In the genomic region with DNA sequence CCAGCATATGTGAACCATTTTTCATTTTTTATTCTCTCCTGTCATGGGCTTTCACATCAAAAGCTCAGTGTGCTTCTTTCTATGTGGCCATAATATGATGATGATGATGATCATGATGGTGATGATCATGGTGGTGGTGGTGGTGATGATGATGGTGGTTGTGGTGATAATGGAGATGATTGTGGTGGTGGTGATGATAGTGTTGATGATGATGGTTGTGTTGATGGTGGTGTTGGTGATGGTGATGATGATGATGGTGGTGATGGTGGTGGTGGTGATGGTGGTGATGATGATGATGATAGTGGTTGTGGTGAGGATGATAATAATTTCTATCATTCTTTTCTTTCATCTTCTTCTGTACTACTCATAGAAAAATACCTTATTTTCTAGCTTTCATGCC, we compare ENCODE assay signal across 35 cellular contexts.
DNase-seq lines count a peak whose midpoint lies in the region; ATAC-seq, FAIRE-seq and TF ChIP-seq lines count a peak whose summit lies in the region.
"Had no signal": no experiment of that assay in that cellular context is flagged by ENCODE, and none has a peak within 500 bp of the region (broad histone marks: within the 10 kb centered on the region; RNA-seq: fewer than 3 reads in every experiment).

No MANE protein-coding gene starts in this region.

- H3K4me1 ChIP-seq in HepG2 (ENCODE audit: insufficient read depth, low read length) (no peaks in the 10 kb centered on the region), right lobe of liver (no peaks in the 10 kb centered on the region), HEK293 (ENCODE audit: control insufficient read depth, insufficient read depth, low read length) (no peaks in the 10 kb centered on the region)
- H3K4me1 ChIP-seq: A549; BE2C; BLaER1; BLaER1 treated with 17β-estradiol and CSF1 and Interleukin-3, amounts not matched to agents 10 nM and 100 nM; Caco-2 had no signal

- POLR2A ChIA-PET in HepG2 (lab: Yijun Ruan, JAX) (no interaction called here), HEK293 (lab: Yijun Ruan, JAX) (no interaction called here)

- no peaks in the 10 kb centered on the region for H3K79me2 ChIP-seq in HepG2 (ENCODE audit: insufficient read depth, low read length)

- ATAC-seq in HepG2 (no peak), right lobe of liver (no peak), HG03045 (IDR thresholded peaks at IDR 0.05; ENCODE audit: unreplicated experiment) (no peak)
- ATAC-seq: A549; CD8-positive, alpha-beta T cell had no signal

- BruUV-seq in HepG2 (replicated peaks; lab: Mats Ljungman, UMichigan): no TSS peak

- FAIRE-seq in HepG2 (lab: Jason Lieb, UNC) (no peak), HTR-8/SVneo (lab: Jason Lieb, UNC) (peak; percentile 69), urothelium cell line (lab: Jason Lieb, UNC) (peak; percentile 99)
- FAIRE-seq: A204.1, A549, D721Med had no signal

- TF ChIP-seq POLR2A in HepG2 (IDR thresholded peaks at IDR 0.05; ENCODE audit: insufficient read depth in 1 of 2, low read depth in 2 of 2, low read length in 2 of 2) (no peak), right lobe of liver (IDR thresholded peaks at IDR 0.05) (no peak)

- H3K36me3 ChIP-seq in HepG2 (replicated peaks in 1 of 2; ENCODE audit: control insufficient read depth in 1 of 2, insufficient read depth in 2 of 2, low read length in 2 of 2) (no peaks in the 10 kb centered on the region), right lobe of liver (no peaks in the 10 kb centered on the region), HEK293 (ENCODE audit: control insufficient read depth in 2 of 2, insufficient read depth in 1 of 2, low read length in 2 of 2) (no peaks in the 10 kb centered on the region)
- H3K36me3 ChIP-seq: BE2C; BLaER1; BLaER1 treated with 17β-estradiol and CSF1 and Interleukin-3, amounts not matched to agents 10 nM and 100 nM had no signal

- H4K20me1 ChIP-seq in HepG2 (ENCODE audit: insufficient read depth, low read length): no peaks in the 10 kb centered on the region
- H4K20me1 ChIP-seq: BLaER1; BLaER1 treated with 17β-estradiol and CSF1 and Interleukin-3, amounts not matched to agents 10 nM and 100 nM had no signal

- H3K27me3 ChIP-seq in HepG2 (ENCODE audit: control insufficient read depth in 1 of 2, insufficient read depth in 2 of 2, low read length in 2 of 2) (no peaks in the 10 kb centered on the region), right lobe of liver (no peaks in the 10 kb centered on the region)
- H3K27me3 ChIP-seq: BE2C; BLaER1; BLaER1 treated with 17β-estradiol and CSF1 and Interleukin-3, amounts not matched to agents 10 nM and 100 nM had no signal

- TF ChIP-seq EP300 in HepG2 (IDR thresholded peaks at IDR 0.05; ENCODE audit: low read depth in 2 of 2, low read length in 2 of 2) (no peak), HepG2 (CRISPR knock-in tag; IDR thresholded peaks at IDR 0.05; ENCODE audit: borderline replicate concordance) (no peak)

- TF ChIP-seq RAD21 in HepG2 (CRISPR knock-in tag; IDR thresholded peaks at IDR 0.05): no peak

- in situ Hi-C loops in HepG2 (cut with HindIII; ENCODE audit: extremely low pct_ligation_motif_present, low pct_unique_long_range_greater_than_20kb): no loop called here

- H3K4me2 ChIP-seq in HepG2 (ENCODE audit: low read depth, low read length): no peak overlapping the region
- H3K4me2 ChIP-seq: A549; BLaER1; BLaER1 treated with 17β-estradiol and CSF1 and Interleukin-3, amounts not matched to agents 10 nM and 100 nM had no signal

- H3K27ac ChIP-seq in HepG2 (ENCODE audit: extremely low read length, insufficient read depth, low read length) (no peak overlapping the region), right lobe of liver (no peak overlapping the region), HEK293 (ENCODE audit: extremely low read depth, low read depth, low read length) (no peak overlapping the region)
- H3K27ac ChIP-seq: 22Rv1; A549; BLaER1; BLaER1 treated with 17β-estradiol and CSF1 and Interleukin-3, amounts not matched to agents 10 nM and 100 nM; C4-2B had no signal

- CTCF ChIA-PET in HepG2 (lab: Yijun Ruan, JAX; ENCODE audit: low intra/inter-chr PET ratio, low total read pairs) (no interaction called here), HEK293 (lab: Yijun Ruan, JAX) (no interaction called here)

- no peak overlapping the region for H2AFZ ChIP-seq in HepG2 (ENCODE audit: low read length)

- no peak for DNase-seq in HepG2 (ENCODE audit: low spot score)
- DNase-seq in right lobe of liver: no peak
- no peak for DNase-seq in HTR-8/SVneo (ENCODE audit: insufficient read length, low spot score)
- DNase-seq in urothelium cell line (ENCODE audit: low spot score): no peak
- DNase-seq in NCI-H774 (lab: John Stamatoyannopoulos, UW): no peak
- DNase-seq in NCI-H1694 (lab: John Stamatoyannopoulos, UW): no peak
- DNase-seq: 8988T; ACHN; AML-193; BE2C; C1 segment of cervical spinal cord; Caco-2; Calu3; CD4-positive, alpha-beta memory T cell; CD4-positive, alpha-beta T cell; CD4-positive, CD25-positive, alpha-beta regulatory T cell; CD8-positive, alpha-beta memory T cell; CD8-positive, alpha-beta T cell; COR-L47; DMS 273 treated with DMSO at 0.1 percent for 48 hours; DMS153; DMS53; DMS79; DMS79 treated with DMSO at 0.1 percent for 48 hours; DND-41; EL had no signal

- no peak overlapping the region for H3K4me3 ChIP-seq in HepG2 (replicated peaks in 1 of 3; ENCODE audit: insufficient read depth in 1 of 3, low read depth in 2 of 3, low read length in 3 of 3)
- no peak overlapping the region for H3K4me3 ChIP-seq in right lobe of liver
- H3K4me3 ChIP-seq in HEK293 (ENCODE audit: low read depth, low read length): no peak overlapping the region
- H3K4me3 ChIP-seq: A549; BLaER1; BLaER1 treated with 17β-estradiol and CSF1 and Interleukin-3, amounts not matched to agents 10 nM and 100 nM had no signal

- peaks cover 86% of the 10 kb centered on the region for H3K9me3 ChIP-seq in HepG2 (ENCODE audit: low read length)
- H3K9me3 ChIP-seq in right lobe of liver: no peaks in the 10 kb centered on the region
- no peaks in the 10 kb centered on the region for H3K9me3 ChIP-seq in HEK293 (ENCODE audit: control insufficient read depth, insufficient read depth, low read depth, low read length)
- H3K9me3 ChIP-seq: A549, BE2C, BLaER1, Caco-2 had no signal

- intact Hi-C loops in HepG2 (cut with micrococcal nuclease; ENCODE audit: unreplicated experiment) (no loop called here), right lobe of liver (cut with DNase I) (no loop called here)

- TF ChIP-seq CTCF in HepG2 (CRISPR knock-in tag; IDR thresholded peaks at IDR 0.05) (no peak), right lobe of liver (IDR thresholded peaks at IDR 0.05) (no peak), HEK293 (tag by site-specific recombination; IDR thresholded peaks at IDR 0.05) (no peak)

- H3K9ac ChIP-seq in HepG2 (ENCODE audit: insufficient read depth, low read depth, low read length): no peak overlapping the region
- H3K9ac ChIP-seq: BLaER1; BLaER1 treated with 17β-estradiol and CSF1 and Interleukin-3, amounts not matched to agents 10 nM and 100 nM had no signal

TF ChIP-seq in HepG2, 621 proteins besides CTCF, POLR2A, EP300 and RAD21:
- peak; percentile 91 for TF ChIP-seq CREB1 (IDR thresholded peaks at IDR 0.05)
- TF ChIP-seq CREB1 (CRISPR knock-in tag; IDR thresholded peaks at IDR 0.05): no peak
- TF ChIP-seq, protein P1, sequence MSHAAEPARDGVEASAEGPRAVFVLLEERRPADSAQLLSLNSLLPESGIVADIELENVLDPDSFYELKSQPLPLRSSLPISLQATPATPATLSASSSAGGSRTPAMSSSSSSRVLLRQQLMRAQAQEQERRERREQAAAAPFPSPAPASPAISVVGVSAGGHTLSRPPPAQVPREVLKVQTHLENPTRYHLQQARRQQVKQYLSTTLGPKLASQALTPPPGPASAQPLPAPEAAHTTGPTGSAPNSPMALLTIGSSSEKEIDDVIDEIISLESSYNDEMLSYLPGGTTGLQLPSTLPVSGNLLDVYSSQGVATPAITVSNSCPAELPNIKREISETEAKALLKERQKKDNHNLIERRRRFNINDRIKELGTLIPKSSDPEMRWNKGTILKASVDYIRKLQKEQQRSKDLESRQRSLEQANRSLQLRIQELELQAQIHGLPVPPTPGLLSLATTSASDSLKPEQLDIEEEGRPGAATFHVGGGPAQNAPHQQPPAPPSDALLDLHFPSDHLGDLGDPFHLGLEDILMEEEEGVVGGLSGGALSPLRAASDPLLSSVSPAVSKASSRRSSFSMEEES (CRISPR knock-in tag; IDR thresholded peaks at IDR 0.05): no peak
- TF ChIP-seq FOXK2 (IDR thresholded peaks at IDR 0.05): no peak

TF ChIP-seq in HEK293, 187 proteins besides CTCF, POLR2A, EP300 and RAD21:
- TF ChIP-seq ZNF248 (tag by site-specific recombination; IDR thresholded peaks at IDR 0.05): no peak
- TF ChIP-seq, protein P2, sequence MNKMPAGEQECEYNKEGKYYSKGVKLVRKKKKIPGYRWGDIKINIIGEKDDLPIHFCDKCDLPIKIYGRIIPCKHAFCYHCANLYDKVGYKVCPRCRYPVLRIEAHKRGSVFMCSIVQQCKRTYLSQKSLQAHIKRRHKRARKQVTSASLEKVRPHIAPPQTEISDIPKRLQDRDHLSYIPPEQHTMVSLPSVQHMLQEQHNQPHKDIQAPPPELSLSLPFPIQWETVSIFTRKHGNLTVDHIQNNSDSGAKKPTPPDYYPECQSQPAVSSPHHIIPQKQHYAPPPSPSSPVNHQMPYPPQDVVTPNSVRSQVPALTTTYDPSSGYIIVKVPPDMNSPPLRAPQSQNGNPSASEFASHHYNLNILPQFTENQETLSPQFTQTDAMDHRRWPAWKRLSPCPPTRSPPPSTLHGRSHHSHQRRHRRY (tag by site-specific recombination; IDR thresholded peaks at IDR 0.05): no peak
- TF ChIP-seq OVOL3 (tag by site-specific recombination; IDR thresholded peaks at IDR 0.05): no peak
- TF ChIP-seq, protein P3, sequence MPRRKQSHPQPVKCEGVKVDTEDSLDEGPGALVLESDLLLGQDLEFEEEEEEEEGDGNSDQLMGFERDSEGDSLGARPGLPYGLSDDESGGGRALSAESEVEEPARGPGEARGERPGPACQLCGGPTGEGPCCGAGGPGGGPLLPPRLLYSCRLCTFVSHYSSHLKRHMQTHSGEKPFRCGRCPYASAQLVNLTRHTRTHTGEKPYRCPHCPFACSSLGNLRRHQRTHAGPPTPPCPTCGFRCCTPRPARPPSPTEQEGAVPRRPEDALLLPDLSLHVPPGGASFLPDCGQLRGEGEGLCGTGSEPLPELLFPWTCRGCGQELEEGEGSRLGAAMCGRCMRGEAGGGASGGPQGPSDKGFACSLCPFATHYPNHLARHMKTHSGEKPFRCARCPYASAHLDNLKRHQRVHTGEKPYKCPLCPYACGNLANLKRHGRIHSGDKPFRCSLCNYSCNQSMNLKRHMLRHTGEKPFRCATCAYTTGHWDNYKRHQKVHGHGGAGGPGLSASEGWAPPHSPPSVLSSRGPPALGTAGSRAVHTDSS (tag by site-specific recombination; IDR thresholded peaks at IDR 0.05): peak; percentile 54; the same call in 1 of the 2 replicates
- TF ChIP-seq ZNF529 (tag by site-specific recombination; IDR thresholded peaks at IDR 0.05; ENCODE audit: insufficient replicate concordance): no peak
